In the genomic region with DNA sequence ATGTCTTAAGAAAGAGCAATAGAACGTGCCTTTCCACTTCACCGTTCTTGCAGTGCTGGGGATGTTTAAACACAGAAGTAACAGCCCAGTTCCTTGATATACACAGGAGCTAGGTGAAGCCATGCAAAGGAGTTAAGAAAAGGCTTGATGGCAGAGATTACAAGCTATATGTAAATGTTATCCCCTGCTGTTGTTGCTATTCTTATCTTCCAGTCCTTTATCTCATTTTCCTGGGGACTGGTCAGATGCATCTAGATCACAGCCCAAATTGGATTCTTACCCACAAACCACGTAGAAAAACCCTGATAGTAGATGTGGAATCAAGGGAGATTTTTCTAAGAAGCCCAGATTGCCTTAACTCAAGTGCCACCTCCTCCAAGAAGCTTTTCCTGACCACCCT, we compare ENCODE assay signal across 20 cellular contexts. TPM values are rescaled to one million over a fixed set of nuclear protein-coding genes. Genes with fewer than 3 reads are reported as not detected.
DNase-seq lines count a peak whose midpoint lies in the region; ATAC-seq, FAIRE-seq and TF ChIP-seq lines count a peak whose summit lies in the region.
"Had no signal": no experiment of that assay in that cellular context is flagged by ENCODE, and none has a peak within 500 bp of the region (broad histone marks: within the 10 kb centered on the region; RNA-seq: fewer than 3 reads in every experiment).

No MANE protein-coding gene starts in this region.

- no peak overlapping the region for H2BK5ac ChIP-seq in mesendoderm (ENCODE audit: low read length)

- H3K27me3 ChIP-seq in mesendoderm (ENCODE audit: insufficient read depth, low read length, poor library complexity) (peaks cover 81% of the 10 kb centered on the region), Caco-2 (replicated peaks; ENCODE audit: control insufficient read depth, insufficient read depth, low read length) (peaks cover 8% of the 10 kb centered on the region), esophagus muscularis mucosa (peaks cover 0 to 97% (median 45%) of the 10 kb centered on the region in 4 donors)
- H3K27me3 ChIP-seq: BE2C had no signal

- no peak overlapping the region for H3K9ac ChIP-seq in mesendoderm (ENCODE audit: low read length)

- no peak overlapping the region for H3K56ac ChIP-seq in mesendoderm (ENCODE audit: low read length)

- no peak overlapping the region for H2BK15ac ChIP-seq in mesendoderm (replicated peaks; ENCODE audit: low read depth)

- H3K9me3 ChIP-seq in Caco-2 (no peaks in the 10 kb centered on the region), esophagus muscularis mucosa (peaks cover 0 to 9% (median 3%) of the 10 kb centered on the region in 4 donors)
- H3K9me3 ChIP-seq: BE2C, MG63 had no signal

- no peak overlapping the region for H4K8ac ChIP-seq in mesendoderm (ENCODE audit: low read depth, low read length)

- H3K36me3 Mint-ChIP-seq in Caco-2 (ENCODE audit: insufficient read depth, unreplicated experiment): no peaks in the 10 kb centered on the region

- H3K4ac ChIP-seq in mesendoderm (ENCODE audit: low read depth, low read length): no peak overlapping the region

- DNase-seq in DMS53 (lab: John Stamatoyannopoulos, UW) (peak; percentile 56), DMS53 treated with DMSO at 0.1 percent for 48 hours (lab: John Stamatoyannopoulos, UW; ENCODE audit: unreplicated experiment) (no peak), GM19239 (ENCODE audit: insufficient read length, low spot score) (no peak), NCI-H524 treated with DMSO at 0.1 percent for 48 hours (lab: John Stamatoyannopoulos, UW) (peak; percentile 64), mesendoderm (peak; percentile 88), Caco-2 (no peak), esophagus muscularis mucosa (ENCODE audit: extremely low spot score) (no peak)
- DNase-seq: BE2C; CD8-positive, alpha-beta memory T cell; MG63; NCI-H1105; NCI-H2171 treated with DMSO at 0.1 percent for 48 hours; NK-92 treated with Interleukin-12 subunit alpha and Interleukin-12 subunit beta, amount 100 ng/mL, for 24 hours; RPMI8226 had no signal

- H3K4me1 Mint-ChIP-seq in Caco-2 (ENCODE audit: low read depth, unreplicated experiment): peaks cover 17% of the 10 kb centered on the region

- no peak overlapping the region for H3K18ac ChIP-seq in mesendoderm (ENCODE audit: low read length)

- intact Hi-C loops in Caco-2 (cut with micrococcal nuclease; ENCODE audit: unreplicated experiment) (no loop called here), esophagus muscularis mucosa (cut with DNase I) (no loop called here)

- TF ChIP-seq CTCF in Caco-2 (IDR thresholded peaks at IDR 0.05; ENCODE audit: insufficient read depth in 1 of 2, low read depth in 1 of 2, low read length in 1 of 2, severe bottlenecking in 1 of 2, unreplicated experiment in 1 of 2) (no peak), esophagus muscularis mucosa (IDR thresholded peaks at IDR 0.05) (no peak)

- H3K36me3 ChIP-seq in mesendoderm (ENCODE audit: control insufficient read depth, insufficient read depth, low read length) (no peaks in the 10 kb centered on the region), Caco-2 (ENCODE audit: control insufficient read depth, insufficient read depth, low read length) (no peaks in the 10 kb centered on the region), esophagus muscularis mucosa (no peaks in the 10 kb centered on the region)
- H3K36me3 ChIP-seq: MG63 had no signal

- no peak overlapping the region for H4K5ac ChIP-seq in mesendoderm (ENCODE audit: low read length)

- H3K27ac Mint-ChIP-seq in Caco-2 (ENCODE audit: unreplicated experiment): no peak overlapping the region
- H3K27ac Mint-ChIP-seq: CD8-positive, alpha-beta memory T cell had no signal

- H3K9me3 Mint-ChIP-seq in Caco-2 (ENCODE audit: unreplicated experiment): no peaks in the 10 kb centered on the region

- peak; percentile 76 for FAIRE-seq in GM19239 (lab: Jason Lieb, UNC)
- FAIRE-seq: H54 had no signal

- no peak overlapping the region for H2BK120ac ChIP-seq in mesendoderm (ENCODE audit: low read depth, low read length)

- no CpG with 5 or more reads among the region's 3 CpGs for WGBS in mesendoderm (ENCODE audit: extremely low coverage, insufficient coverage, low lambda C conversion rate)
- WGBS in esophagus muscularis mucosa: 7% methylated on average over 3 of the region's 3 CpGs

- no peaks in the 10 kb centered on the region for H3K79me1 ChIP-seq in mesendoderm (ENCODE audit: low read length)

- POLR2A ChIA-PET in Caco-2 (lab: Charles Lee): no interaction called here

- H3K4me3 Mint-ChIP-seq in Caco-2 (ENCODE audit: unreplicated experiment): no peak overlapping the region

- H3K79me2 ChIP-seq in mesendoderm (ENCODE audit: control insufficient read depth, insufficient read depth, low read length): no peaks in the 10 kb centered on the region

- ATAC-seq in HG02678 (IDR thresholded peaks at IDR 0.05; ENCODE audit: unreplicated experiment): no peak

- H3K27me3 Mint-ChIP-seq in Caco-2 (ENCODE audit: insufficient read depth, unreplicated experiment): peaks cover 42% of the 10 kb centered on the region

- no peak overlapping the region for H3K4me3 ChIP-seq in mesendoderm (ENCODE audit: low read length)
- no peak overlapping the region for H3K4me3 ChIP-seq in Caco-2 (ENCODE audit: low read depth, low read length)
- no peak overlapping the region for H3K4me3 ChIP-seq in esophagus muscularis mucosa
- H3K4me3 ChIP-seq: MG63 had no signal

- TF ChIP-seq EP300 in esophagus muscularis mucosa (IDR thresholded peaks at IDR 0.05): no peak

- BruUV-seq in Caco-2 (replicated peaks; lab: Mats Ljungman, UMichigan): no TSS peak

- H3K4me2 ChIP-seq in mesendoderm (ENCODE audit: low read length): no peak overlapping the region

- CTCF ChIA-PET in Caco-2 (lab: Charles Lee): no interaction called here

- H3K4me1 ChIP-seq in mesendoderm (ENCODE audit: control insufficient read depth, low read depth, low read length) (peaks cover 3% of the 10 kb centered on the region), Caco-2 (no peaks in the 10 kb centered on the region), esophagus muscularis mucosa (peaks cover 5 to 31% (median 22%) of the 10 kb centered on the region in 4 donors)
- H3K4me1 ChIP-seq: BE2C had no signal

- H2AK5ac ChIP-seq in mesendoderm (ENCODE audit: low read length): no peak overlapping the region

- H3K23ac ChIP-seq in mesendoderm (ENCODE audit: low read length): no peak overlapping the region

- H3K27ac ChIP-seq in mesendoderm (ENCODE audit: low read depth, low read length) (no peak overlapping the region), esophagus muscularis mucosa (replicated peaks in 1 of 4) (no peak overlapping the region)
- H3K27ac ChIP-seq: 22Rv1 had no signal

- TF ChIP-seq POLR2A in esophagus muscularis mucosa (IDR thresholded peaks at IDR 0.05; ENCODE audit: low read depth): no peak

RNA-seq across cellular contexts. Expression of a gene that starts 5.5 kb away (rescaled TPM):
- 0.01 TPM for polyA plus RNA-seq in mesendoderm (2013, experiment 1 of 2)
- 0.01 TPM for polyA plus RNA-seq in mesendoderm (2013, experiment 2 of 2)
- total RNA-seq in Caco-2 (2022): not detected in 2 replicates
- under 1 TPM in 1 of 4 donors, not detected in 3; 0.17 TPM for total RNA-seq in esophagus muscularis mucosa
- total RNA-seq: CD8-positive, alpha-beta memory T cell; HT-29; NCI-H460; OCI-LY7 had no signal
- polyA plus RNA-seq: CD8-positive, alpha-beta memory T cell had no signal

RNA-seq across cellular contexts. Expression of a gene that starts 45.9 kb away (rescaled TPM):
- polyA plus RNA-seq in mesendoderm (2013, experiment 1 of 2): 0.84 TPM
- polyA plus RNA-seq in mesendoderm (2013, experiment 2 of 2): 1.3 TPM
- total RNA-seq in Caco-2 (2022) (5.1 and 5.8 TPM in 2 replicates), esophagus muscularis mucosa (not detected)
- total RNA-seq: HT-29, NCI-H460, OCI-LY7 had no signal
- polyA plus RNA-seq: CD8-positive, alpha-beta memory T cell had no signal

Comparison
In these comparisons a context has a peak if more than half of its experiments do, and no peak if none do; other contexts are left out.
1. DNase-seq: peak in DMS53 (single experiment), NCI-H524 treated with DMSO at 0.1 percent for 48 hours (single experiment) and mesendoderm (single experiment); none in DMS53 treated with DMSO at 0.1 percent for 48 hours (single experiment), GM19239 (single experiment), Caco-2 (0 of 2) and esophagus muscularis mucosa (single experiment).